In the genomic region with DNA sequence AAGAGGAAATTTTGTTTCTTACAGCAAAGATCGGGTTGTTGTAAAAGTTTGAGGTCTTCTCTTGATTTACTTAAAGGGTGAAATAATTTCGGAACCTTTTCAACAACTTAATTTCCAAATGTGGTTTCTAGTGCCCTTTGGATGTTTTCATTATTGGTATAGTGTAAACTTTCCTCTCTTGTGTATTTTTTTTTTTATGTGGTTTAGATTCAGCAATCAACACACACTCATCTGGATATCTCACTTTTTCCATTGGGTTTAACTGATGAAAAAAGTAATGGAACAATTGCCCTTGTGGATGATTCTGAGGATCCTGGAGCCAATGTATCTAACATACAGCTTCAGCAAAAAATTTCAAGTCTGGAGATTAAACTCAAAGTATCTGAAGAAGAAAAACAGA, we compare ENCODE assay signal across 1 cellular context.
TF ChIP-seq lines count a peak whose summit lies in the region.

No MANE protein-coding gene starts in this region.

TF ChIP-seq in A549, 52 proteins besides CTCF, POLR2A, EP300 and RAD21:
- TF ChIP-seq, protein P1, sequence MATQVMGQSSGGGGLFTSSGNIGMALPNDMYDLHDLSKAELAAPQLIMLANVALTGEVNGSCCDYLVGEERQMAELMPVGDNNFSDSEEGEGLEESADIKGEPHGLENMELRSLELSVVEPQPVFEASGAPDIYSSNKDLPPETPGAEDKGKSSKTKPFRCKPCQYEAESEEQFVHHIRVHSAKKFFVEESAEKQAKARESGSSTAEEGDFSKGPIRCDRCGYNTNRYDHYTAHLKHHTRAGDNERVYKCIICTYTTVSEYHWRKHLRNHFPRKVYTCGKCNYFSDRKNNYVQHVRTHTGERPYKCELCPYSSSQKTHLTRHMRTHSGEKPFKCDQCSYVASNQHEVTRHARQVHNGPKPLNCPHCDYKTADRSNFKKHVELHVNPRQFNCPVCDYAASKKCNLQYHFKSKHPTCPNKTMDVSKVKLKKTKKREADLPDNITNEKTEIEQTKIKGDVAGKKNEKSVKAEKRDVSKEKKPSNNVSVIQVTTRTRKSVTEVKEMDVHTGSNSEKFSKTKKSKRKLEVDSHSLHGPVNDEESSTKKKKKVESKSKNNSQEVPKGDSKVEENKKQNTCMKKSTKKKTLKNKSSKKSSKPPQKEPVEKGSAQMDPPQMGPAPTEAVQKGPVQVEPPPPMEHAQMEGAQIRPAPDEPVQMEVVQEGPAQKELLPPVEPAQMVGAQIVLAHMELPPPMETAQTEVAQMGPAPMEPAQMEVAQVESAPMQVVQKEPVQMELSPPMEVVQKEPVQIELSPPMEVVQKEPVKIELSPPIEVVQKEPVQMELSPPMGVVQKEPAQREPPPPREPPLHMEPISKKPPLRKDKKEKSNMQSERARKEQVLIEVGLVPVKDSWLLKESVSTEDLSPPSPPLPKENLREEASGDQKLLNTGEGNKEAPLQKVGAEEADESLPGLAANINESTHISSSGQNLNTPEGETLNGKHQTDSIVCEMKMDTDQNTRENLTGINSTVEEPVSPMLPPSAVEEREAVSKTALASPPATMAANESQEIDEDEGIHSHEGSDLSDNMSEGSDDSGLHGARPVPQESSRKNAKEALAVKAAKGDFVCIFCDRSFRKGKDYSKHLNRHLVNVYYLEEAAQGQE (IDR thresholded peaks at IDR 0.05) = no peak
- TF ChIP-seq CEBPB (IDR thresholded peaks at IDR 0.05) (no peak), RARB (CRISPR knock-in tag; IDR thresholded peaks at IDR 0.05) (no peak), SREBF2 (IDR thresholded peaks at IDR 0.05) (no peak), CHD2 (IDR thresholded peaks at IDR 0.05; ENCODE audit: low read length, partially characterized antibody) (no peak), RNF2 (IDR thresholded peaks at IDR 0.05; ENCODE audit: borderline replicate concordance, low read depth) (no peak), SMC3 (IDR thresholded peaks at IDR 0.05) (no peak), JUN (IDR thresholded peaks at IDR 0.05) (no peak), FOXS1 (CRISPR knock-in tag; IDR thresholded peaks at IDR 0.05) (no peak), ESRRA (IDR thresholded peaks at IDR 0.05; ENCODE audit: borderline replicate concordance, low read length) (no peak), ZFP36 (IDR thresholded peaks at IDR 0.05; ENCODE audit: borderline replicate concordance, partially characterized antibody) (no peak)
- TF ChIP-seq, protein P2, sequence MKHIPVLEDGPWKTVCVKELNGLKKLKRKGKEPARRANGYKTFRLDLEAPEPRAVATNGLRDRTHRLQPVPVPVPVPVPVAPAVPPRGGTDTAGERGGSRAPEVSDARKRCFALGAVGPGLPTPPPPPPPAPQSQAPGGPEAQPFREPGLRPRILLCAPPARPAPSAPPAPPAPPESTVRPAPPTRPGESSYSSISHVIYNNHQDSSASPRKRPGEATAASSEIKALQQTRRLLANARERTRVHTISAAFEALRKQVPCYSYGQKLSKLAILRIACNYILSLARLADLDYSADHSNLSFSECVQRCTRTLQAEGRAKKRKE (CRISPR knock-in tag; IDR thresholded peaks at IDR 0.05; ENCODE audit: low read depth) = no peak
- TF ChIP-seq, protein P3, sequence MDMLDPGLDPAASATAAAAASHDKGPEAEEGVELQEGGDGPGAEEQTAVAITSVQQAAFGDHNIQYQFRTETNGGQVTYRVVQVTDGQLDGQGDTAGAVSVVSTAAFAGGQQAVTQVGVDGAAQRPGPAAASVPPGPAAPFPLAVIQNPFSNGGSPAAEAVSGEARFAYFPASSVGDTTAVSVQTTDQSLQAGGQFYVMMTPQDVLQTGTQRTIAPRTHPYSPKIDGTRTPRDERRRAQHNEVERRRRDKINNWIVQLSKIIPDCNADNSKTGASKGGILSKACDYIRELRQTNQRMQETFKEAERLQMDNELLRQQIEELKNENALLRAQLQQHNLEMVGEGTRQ (IDR thresholded peaks at IDR 0.05) = no peak
- TF ChIP-seq, protein P4, sequence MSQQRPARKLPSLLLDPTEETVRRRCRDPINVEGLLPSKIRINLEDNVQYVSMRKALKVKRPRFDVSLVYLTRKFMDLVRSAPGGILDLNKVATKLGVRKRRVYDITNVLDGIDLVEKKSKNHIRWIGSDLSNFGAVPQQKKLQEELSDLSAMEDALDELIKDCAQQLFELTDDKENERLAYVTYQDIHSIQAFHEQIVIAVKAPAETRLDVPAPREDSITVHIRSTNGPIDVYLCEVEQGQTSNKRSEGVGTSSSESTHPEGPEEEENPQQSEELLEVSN (IDR thresholded peaks at IDR 0.05; ENCODE audit: borderline replicate concordance, low read depth) = no peak
TF ChIP-seq in A549: peak in this region for 0.
